In the genomic region with DNA sequence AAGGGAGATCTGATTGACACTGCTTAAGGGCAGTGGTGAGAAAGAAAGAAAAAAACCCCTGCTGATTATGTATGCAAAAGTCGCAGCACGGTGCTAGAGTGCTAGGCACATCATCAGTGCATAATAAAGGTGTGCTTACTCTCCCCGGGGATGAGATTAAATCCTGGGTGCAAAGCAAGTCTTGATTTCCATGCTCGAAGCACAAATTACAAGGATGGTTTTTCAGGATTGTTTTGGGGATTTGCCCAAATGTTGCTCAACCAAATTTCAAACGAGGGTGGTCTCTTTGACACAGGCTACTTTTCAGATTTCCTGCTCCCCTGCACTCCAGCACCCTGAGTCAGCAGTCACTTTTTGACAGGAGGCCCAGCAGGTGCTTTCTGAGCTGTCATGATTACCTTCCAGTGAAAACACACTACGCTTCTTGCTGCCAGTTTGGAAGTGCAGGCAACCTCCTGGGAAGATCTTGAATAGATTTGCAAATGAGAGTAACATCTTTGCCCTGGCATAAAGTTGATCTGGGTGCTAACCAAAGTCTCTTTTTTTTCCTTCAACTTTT, we compare ENCODE assay signal across 2 cellular contexts.
TF ChIP-seq lines count a peak whose summit lies in the region.

No MANE protein-coding gene starts in this region.

TF ChIP-seq in GM23338, 12 proteins besides CTCF, POLR2A, EP300 and RAD21 (continued from another document):
- TF ChIP-seq STAT1 (IDR thresholded peaks at IDR 0.05; ENCODE audit: unreplicated experiment): no peak
- TF ChIP-seq, protein P1, sequence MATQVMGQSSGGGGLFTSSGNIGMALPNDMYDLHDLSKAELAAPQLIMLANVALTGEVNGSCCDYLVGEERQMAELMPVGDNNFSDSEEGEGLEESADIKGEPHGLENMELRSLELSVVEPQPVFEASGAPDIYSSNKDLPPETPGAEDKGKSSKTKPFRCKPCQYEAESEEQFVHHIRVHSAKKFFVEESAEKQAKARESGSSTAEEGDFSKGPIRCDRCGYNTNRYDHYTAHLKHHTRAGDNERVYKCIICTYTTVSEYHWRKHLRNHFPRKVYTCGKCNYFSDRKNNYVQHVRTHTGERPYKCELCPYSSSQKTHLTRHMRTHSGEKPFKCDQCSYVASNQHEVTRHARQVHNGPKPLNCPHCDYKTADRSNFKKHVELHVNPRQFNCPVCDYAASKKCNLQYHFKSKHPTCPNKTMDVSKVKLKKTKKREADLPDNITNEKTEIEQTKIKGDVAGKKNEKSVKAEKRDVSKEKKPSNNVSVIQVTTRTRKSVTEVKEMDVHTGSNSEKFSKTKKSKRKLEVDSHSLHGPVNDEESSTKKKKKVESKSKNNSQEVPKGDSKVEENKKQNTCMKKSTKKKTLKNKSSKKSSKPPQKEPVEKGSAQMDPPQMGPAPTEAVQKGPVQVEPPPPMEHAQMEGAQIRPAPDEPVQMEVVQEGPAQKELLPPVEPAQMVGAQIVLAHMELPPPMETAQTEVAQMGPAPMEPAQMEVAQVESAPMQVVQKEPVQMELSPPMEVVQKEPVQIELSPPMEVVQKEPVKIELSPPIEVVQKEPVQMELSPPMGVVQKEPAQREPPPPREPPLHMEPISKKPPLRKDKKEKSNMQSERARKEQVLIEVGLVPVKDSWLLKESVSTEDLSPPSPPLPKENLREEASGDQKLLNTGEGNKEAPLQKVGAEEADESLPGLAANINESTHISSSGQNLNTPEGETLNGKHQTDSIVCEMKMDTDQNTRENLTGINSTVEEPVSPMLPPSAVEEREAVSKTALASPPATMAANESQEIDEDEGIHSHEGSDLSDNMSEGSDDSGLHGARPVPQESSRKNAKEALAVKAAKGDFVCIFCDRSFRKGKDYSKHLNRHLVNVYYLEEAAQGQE (IDR thresholded peaks at IDR 0.05; ENCODE audit: unreplicated experiment): no peak
- TF ChIP-seq NANOG (IDR thresholded peaks at IDR 0.05; ENCODE audit: borderline replicate concordance): no peak
- TF ChIP-seq, protein P2, sequence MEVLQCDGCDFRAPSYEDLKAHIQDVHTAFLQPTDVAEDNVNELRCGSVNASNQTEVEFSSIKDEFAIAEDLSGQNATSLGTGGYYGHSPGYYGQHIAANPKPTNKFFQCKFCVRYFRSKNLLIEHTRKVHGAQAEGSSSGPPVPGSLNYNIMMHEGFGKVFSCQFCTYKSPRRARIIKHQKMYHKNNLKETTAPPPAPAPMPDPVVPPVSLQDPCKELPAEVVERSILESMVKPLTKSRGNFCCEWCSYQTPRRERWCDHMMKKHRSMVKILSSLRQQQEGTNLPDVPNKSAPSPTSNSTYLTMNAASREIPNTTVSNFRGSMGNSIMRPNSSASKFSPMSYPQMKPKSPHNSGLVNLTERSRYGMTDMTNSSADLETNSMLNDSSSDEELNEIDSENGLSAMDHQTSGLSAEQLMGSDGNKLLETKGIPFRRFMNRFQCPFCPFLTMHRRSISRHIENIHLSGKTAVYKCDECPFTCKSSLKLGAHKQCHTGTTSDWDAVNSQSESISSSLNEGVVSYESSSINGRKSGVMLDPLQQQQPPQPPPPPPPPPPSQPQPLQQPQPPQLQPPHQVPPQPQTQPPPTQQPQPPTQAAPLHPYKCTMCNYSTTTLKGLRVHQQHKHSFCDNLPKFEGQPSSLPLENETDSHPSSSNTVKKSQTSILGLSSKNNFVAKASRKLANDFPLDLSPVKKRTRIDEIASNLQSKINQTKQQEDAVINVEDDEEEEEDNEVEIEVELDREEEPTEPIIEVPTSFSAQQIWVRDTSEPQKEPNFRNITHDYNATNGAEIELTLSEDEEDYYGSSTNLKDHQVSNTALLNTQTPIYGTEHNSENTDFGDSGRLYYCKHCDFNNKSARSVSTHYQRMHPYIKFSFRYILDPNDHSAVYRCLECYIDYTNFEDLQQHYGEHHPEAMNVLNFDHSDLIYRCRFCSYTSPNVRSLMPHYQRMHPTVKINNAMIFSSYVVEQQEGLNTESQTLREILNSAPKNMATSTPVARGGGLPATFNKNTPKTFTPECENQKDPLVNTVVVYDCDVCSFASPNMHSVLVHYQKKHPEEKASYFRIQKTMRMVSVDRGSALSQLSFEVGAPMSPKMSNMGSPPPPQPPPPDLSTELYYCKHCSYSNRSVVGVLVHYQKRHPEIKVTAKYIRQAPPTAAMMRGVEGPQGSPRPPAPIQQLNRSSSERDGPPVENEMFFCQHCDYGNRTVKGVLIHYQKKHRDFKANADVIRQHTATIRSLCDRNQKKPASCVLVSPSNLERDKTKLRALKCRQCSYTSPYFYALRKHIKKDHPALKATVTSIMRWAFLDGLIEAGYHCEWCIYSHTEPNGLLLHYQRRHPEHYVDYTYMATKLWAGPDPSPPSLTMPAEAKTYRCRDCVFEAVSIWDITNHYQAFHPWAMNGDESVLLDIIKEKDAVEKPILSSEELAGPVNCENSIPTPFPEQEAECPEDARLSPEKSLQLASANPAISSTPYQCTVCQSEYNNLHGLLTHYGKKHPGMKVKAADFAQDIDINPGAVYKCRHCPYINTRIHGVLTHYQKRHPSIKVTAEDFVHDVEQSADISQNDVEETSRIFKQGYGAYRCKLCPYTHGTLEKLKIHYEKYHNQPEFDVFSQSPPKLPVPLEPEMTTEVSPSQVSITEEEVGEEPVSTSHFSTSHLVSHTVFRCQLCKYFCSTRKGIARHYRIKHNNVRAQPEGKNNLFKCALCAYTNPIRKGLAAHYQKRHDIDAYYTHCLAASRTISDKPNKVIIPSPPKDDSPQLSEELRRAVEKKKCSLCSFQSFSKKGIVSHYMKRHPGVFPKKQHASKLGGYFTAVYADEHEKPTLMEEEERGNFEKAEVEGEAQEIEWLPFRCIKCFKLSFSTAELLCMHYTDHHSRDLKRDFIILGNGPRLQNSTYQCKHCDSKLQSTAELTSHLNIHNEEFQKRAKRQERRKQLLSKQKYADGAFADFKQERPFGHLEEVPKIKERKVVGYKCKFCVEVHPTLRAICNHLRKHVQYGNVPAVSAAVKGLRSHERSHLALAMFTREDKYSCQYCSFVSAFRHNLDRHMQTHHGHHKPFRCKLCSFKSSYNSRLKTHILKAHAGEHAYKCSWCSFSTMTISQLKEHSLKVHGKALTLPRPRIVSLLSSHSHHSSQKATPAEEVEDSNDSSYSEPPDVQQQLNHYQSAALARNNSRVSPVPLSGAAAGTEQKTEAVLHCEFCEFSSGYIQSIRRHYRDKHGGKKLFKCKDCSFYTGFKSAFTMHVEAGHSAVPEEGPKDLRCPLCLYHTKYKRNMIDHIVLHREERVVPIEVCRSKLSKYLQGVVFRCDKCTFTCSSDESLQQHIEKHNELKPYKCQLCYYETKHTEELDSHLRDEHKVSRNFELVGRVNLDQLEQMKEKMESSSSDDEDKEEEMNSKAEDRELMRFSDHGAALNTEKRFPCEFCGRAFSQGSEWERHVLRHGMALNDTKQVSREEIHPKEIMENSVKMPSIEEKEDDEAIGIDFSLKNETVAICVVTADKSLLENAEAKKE (CRISPR knock-in tag; IDR thresholded peaks at IDR 0.05): no peak
- TF ChIP-seq EZH2 (IDR thresholded peaks at IDR 0.05; ENCODE audit: low read depth, unreplicated experiment): no peak

TF ChIP-seq in neural cell, 6 proteins besides CTCF, POLR2A, EP300 and RAD21 (continued from another document):
- TF ChIP-seq, protein P1 (IDR thresholded peaks at IDR 0.05; ENCODE audit: borderline replicate concordance): no peak
- no peak for TF ChIP-seq TAF1 (IDR thresholded peaks at IDR 0.05; ENCODE audit: low read depth)
- no peak for TF ChIP-seq SMC3 (conservative IDR thresholded peaks at IDR 0.05; ENCODE audit: poor library complexity)
- no peak for TF ChIP-seq POLR2AphosphoS5 (IDR thresholded peaks at IDR 0.05)
